Comparison of ENCODE assay signal across 1 cellular context in genomic region chr1:3992103-3992556, GRCh38.
TF ChIP-seq lines count a peak whose summit lies in the region.

No MANE protein-coding gene starts in this region.

TF ChIP-seq in K562, 482 proteins besides CTCF, POLR2A, EP300 and RAD21 (continued from another document and continues in another):
- TF ChIP-seq, protein P1, sequence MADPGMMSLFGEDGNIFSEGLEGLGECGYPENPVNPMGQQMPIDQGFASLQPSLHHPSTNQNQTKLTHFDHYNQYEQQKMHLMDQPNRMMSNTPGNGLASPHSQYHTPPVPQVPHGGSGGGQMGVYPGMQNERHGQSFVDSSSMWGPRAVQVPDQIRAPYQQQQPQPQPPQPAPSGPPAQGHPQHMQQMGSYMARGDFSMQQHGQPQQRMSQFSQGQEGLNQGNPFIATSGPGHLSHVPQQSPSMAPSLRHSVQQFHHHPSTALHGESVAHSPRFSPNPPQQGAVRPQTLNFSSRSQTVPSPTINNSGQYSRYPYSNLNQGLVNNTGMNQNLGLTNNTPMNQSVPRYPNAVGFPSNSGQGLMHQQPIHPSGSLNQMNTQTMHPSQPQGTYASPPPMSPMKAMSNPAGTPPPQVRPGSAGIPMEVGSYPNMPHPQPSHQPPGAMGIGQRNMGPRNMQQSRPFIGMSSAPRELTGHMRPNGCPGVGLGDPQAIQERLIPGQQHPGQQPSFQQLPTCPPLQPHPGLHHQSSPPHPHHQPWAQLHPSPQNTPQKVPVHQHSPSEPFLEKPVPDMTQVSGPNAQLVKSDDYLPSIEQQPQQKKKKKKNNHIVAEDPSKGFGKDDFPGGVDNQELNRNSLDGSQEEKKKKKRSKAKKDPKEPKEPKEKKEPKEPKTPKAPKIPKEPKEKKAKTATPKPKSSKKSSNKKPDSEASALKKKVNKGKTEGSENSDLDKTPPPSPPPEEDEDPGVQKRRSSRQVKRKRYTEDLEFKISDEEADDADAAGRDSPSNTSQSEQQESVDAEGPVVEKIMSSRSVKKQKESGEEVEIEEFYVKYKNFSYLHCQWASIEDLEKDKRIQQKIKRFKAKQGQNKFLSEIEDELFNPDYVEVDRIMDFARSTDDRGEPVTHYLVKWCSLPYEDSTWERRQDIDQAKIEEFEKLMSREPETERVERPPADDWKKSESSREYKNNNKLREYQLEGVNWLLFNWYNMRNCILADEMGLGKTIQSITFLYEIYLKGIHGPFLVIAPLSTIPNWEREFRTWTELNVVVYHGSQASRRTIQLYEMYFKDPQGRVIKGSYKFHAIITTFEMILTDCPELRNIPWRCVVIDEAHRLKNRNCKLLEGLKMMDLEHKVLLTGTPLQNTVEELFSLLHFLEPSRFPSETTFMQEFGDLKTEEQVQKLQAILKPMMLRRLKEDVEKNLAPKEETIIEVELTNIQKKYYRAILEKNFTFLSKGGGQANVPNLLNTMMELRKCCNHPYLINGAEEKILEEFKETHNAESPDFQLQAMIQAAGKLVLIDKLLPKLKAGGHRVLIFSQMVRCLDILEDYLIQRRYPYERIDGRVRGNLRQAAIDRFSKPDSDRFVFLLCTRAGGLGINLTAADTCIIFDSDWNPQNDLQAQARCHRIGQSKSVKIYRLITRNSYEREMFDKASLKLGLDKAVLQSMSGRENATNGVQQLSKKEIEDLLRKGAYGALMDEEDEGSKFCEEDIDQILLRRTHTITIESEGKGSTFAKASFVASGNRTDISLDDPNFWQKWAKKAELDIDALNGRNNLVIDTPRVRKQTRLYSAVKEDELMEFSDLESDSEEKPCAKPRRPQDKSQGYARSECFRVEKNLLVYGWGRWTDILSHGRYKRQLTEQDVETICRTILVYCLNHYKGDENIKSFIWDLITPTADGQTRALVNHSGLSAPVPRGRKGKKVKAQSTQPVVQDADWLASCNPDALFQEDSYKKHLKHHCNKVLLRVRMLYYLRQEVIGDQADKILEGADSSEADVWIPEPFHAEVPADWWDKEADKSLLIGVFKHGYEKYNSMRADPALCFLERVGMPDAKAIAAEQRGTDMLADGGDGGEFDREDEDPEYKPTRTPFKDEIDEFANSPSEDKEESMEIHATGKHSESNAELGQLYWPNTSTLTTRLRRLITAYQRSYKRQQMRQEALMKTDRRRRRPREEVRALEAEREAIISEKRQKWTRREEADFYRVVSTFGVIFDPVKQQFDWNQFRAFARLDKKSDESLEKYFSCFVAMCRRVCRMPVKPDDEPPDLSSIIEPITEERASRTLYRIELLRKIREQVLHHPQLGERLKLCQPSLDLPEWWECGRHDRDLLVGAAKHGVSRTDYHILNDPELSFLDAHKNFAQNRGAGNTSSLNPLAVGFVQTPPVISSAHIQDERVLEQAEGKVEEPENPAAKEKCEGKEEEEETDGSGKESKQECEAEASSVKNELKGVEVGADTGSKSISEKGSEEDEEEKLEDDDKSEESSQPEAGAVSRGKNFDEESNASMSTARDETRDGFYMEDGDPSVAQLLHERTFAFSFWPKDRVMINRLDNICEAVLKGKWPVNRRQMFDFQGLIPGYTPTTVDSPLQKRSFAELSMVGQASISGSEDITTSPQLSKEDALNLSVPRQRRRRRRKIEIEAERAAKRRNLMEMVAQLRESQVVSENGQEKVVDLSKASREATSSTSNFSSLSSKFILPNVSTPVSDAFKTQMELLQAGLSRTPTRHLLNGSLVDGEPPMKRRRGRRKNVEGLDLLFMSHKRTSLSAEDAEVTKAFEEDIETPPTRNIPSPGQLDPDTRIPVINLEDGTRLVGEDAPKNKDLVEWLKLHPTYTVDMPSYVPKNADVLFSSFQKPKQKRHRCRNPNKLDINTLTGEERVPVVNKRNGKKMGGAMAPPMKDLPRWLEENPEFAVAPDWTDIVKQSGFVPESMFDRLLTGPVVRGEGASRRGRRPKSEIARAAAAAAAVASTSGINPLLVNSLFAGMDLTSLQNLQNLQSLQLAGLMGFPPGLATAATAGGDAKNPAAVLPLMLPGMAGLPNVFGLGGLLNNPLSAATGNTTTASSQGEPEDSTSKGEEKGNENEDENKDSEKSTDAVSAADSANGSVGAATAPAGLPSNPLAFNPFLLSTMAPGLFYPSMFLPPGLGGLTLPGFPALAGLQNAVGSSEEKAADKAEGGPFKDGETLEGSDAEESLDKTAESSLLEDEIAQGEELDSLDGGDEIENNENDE (IDR thresholded peaks at IDR 0.05; ENCODE audit: low read depth, low read length): no peak
- no peak for TF ChIP-seq SAFB (IDR thresholded peaks at IDR 0.05; ENCODE audit: borderline replicate concordance, low read depth, low read length)
- TF ChIP-seq TEAD4 (IDR thresholded peaks at IDR 0.05; ENCODE audit: low read length): no peak
- TF ChIP-seq TEAD4 (CRISPR knock-in tag; IDR thresholded peaks at IDR 0.05; ENCODE audit: borderline replicate concordance): no peak
- TF ChIP-seq TAF1 (IDR thresholded peaks at IDR 0.05; ENCODE audit: control insufficient read depth, extremely low read depth, insufficient read depth, low read length, severe bottlenecking): no peak
- TF ChIP-seq, protein P2, sequence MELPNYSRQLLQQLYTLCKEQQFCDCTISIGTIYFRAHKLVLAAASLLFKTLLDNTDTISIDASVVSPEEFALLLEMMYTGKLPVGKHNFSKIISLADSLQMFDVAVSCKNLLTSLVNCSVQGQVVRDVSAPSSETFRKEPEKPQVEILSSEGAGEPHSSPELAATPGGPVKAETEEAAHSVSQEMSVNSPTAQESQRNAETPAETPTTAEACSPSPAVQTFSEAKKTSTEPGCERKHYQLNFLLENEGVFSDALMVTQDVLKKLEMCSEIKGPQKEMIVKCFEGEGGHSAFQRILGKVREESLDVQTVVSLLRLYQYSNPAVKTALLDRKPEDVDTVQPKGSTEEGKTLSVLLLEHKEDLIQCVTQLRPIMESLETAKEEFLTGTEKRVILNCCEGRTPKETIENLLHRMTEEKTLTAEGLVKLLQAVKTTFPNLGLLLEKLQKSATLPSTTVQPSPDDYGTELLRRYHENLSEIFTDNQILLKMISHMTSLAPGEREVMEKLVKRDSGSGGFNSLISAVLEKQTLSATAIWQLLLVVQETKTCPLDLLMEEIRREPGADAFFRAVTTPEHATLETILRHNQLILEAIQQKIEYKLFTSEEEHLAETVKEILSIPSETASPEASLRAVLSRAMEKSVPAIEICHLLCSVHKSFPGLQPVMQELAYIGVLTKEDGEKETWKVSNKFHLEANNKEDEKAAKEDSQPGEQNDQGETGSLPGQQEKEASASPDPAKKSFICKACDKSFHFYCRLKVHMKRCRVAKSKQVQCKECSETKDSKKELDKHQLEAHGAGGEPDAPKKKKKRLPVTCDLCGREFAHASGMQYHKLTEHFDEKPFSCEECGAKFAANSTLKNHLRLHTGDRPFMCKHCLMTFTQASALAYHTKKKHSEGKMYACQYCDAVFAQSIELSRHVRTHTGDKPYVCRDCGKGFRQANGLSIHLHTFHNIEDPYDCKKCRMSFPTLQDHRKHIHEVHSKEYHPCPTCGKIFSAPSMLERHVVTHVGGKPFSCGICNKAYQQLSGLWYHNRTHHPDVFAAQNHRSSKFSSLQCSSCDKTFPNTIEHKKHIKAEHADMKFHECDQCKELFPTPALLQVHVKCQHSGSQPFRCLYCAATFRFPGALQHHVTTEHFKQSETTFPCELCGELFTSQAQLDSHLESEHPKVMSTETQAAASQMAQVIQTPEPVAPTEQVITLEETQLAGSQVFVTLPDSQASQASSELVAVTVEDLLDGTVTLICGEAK (IDR thresholded peaks at IDR 0.05): no peak
- TF ChIP-seq, protein P2 (CRISPR knock-in tag; IDR thresholded peaks at IDR 0.05): no peak
- no peak for TF ChIP-seq BRCA1 (IDR thresholded peaks at IDR 0.05)
- no peak for TF ChIP-seq BRCA1 (CRISPR knock-in tag; IDR thresholded peaks at IDR 0.05)
- TF ChIP-seq ZNF174 (CRISPR knock-in tag; IDR thresholded peaks at IDR 0.05): no peak
- TF ChIP-seq DNMT1 (IDR thresholded peaks at IDR 0.05): no peak
- TF ChIP-seq SMAD3 (CRISPR knock-in tag; conservative IDR thresholded peaks at IDR 0.05): no peak
- TF ChIP-seq, protein P3, sequence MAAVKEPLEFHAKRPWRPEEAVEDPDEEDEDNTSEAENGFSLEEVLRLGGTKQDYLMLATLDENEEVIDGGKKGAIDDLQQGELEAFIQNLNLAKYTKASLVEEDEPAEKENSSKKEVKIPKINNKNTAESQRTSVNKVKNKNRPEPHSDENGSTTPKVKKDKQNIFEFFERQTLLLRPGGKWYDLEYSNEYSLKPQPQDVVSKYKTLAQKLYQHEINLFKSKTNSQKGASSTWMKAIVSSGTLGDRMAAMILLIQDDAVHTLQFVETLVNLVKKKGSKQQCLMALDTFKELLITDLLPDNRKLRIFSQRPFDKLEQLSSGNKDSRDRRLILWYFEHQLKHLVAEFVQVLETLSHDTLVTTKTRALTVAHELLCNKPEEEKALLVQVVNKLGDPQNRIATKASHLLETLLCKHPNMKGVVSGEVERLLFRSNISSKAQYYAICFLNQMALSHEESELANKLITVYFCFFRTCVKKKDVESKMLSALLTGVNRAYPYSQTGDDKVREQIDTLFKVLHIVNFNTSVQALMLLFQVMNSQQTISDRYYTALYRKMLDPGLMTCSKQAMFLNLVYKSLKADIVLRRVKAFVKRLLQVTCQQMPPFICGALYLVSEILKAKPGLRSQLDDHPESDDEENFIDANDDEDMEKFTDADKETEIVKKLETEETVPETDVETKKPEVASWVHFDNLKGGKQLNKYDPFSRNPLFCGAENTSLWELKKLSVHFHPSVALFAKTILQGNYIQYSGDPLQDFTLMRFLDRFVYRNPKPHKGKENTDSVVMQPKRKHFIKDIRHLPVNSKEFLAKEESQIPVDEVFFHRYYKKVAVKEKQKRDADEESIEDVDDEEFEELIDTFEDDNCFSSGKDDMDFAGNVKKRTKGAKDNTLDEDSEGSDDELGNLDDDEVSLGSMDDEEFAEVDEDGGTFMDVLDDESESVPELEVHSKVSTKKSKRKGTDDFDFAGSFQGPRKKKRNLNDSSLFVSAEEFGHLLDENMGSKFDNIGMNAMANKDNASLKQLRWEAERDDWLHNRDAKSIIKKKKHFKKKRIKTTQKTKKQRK (IDR thresholded peaks at IDR 0.05; ENCODE audit: borderline replicate concordance, low read depth, low read length): no peak
- TF ChIP-seq PHTF2 (CRISPR knock-in tag; IDR thresholded peaks at IDR 0.05): no peak
- no peak for TF ChIP-seq TRIM25 (IDR thresholded peaks at IDR 0.05; ENCODE audit: borderline replicate concordance)
- TF ChIP-seq NR0B1 (IDR thresholded peaks at IDR 0.05; ENCODE audit: partially characterized antibody): no peak
- no peak for TF ChIP-seq WHSC1 (IDR thresholded peaks at IDR 0.05; ENCODE audit: low read length)
- no peak for TF ChIP-seq NR4A1 (CRISPR knock-in tag; IDR thresholded peaks at IDR 0.05)
- no peak for TF ChIP-seq NR4A1 (tag; IDR thresholded peaks at IDR 0.05)
- TF ChIP-seq, protein P4, sequence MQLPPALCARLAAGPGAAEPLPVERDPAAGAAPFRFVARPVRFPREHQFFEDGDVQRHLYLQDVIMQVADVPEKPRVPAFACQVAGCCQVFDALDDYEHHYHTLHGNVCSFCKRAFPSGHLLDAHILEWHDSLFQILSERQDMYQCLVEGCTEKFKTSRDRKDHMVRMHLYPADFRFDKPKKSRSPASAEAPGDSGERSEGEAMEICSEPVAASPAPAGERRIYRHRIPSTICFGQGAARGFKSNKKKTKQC (CRISPR knock-in tag; IDR thresholded peaks at IDR 0.05): no peak
- no peak for TF ChIP-seq RBM14 (IDR thresholded peaks at IDR 0.05; ENCODE audit: borderline replicate concordance, insufficient read depth, low read depth, low read length)
- peak; percentile 33; the same call in 1 of the 2 replicates for TF ChIP-seq TFAP4 (CRISPR knock-in tag; IDR thresholded peaks at IDR 0.05; ENCODE audit: borderline replicate concordance)
